ENCODE assay signal across 24 cellular contexts in the genomic region with DNA sequence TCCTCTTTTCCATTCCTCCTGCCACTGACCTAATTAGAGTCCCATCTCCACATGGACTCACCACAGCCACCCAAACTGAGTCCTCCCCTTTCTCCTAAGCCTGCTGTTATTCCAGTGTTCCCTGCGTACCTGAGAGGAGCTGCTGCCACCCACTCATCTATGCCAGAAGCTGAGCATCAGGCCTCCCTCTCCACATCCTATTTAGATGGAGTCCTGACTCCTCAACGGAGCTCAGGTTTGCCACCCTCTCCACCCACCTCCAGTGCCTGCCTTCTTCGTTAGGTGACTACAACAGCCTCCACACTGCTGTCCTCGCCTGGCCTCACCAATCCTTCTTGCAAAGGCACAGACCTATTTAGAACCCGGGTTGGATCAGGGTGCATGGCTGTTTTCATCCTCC. TPM values are rescaled to one million over a fixed set of nuclear protein-coding genes. Genes with fewer than 3 reads are reported as not detected.
"Had no signal": no experiment of that assay in that cellular context is flagged by ENCODE, and none has a peak within 500 bp of the region (broad histone marks: within the 10 kb centered on the region; RNA-seq: fewer than 3 reads in every experiment).

No MANE protein-coding gene starts in this region.

- DNase-seq: KBM-7; MG63; NCI-H1092; NCI-H1105 treated with DMSO at 0.1 percent for 48 hours; NCI-H1417 treated with DMSO at 0.1 percent for 48 hours; NCI-H146; NCI-H1694 treated with DMSO at 0.1 percent for 48 hours; NCI-H2029; NCI-H2081 treated with DMSO at 0.1 percent for 48 hours; NCI-H2227 treated with DMSO at 0.1 percent for 48 hours; NCI-H524; NCI-H526 treated with DMSO at 0.1 percent for 48 hours; NCI-H748 treated with DMSO at 0.1 percent for 48 hours; NK-92 treated with Interleukin-12 subunit alpha and Interleukin-12 subunit beta, amount 100 ng/mL, for 24 hours; PC-3; Peyer's patch; SHP77 treated with DMSO at 0.1 percent for 48 hours; SJCRH30; T-helper 1 cell had no signal

- H3K27ac ChIP-seq: Peyer's patch, SJCRH30 had no signal

- ATAC-seq: PC-3, Right ventricle myocardium inferior, SK-N-SH treated with all-trans-retinoic acid at 6 μM for 48 hours had no signal

- H3K4me3 ChIP-seq: MG63, Peyer's patch, SJCRH30 had no signal

- H3K27me3 ChIP-seq: MG63, Peyer's patch, SJCRH30 had no signal

- H3K9me3 ChIP-seq: MG63, Peyer's patch, SJCRH30 had no signal

- H3K36me3 ChIP-seq: MG63, Peyer's patch, SJCRH30 had no signal

RNA-seq across cellular contexts. Expression of gene ABHD12B, which starts 15.2 kb away (rescaled TPM):
- total RNA-seq: HT-29, LHCN-M2, NCI-H460, PC-3, Peyer's patch, Right ventricle myocardium inferior, SJCRH30 had no signal
